Comparison of ENCODE assay signal across 8 cellular contexts in the genomic region with DNA sequence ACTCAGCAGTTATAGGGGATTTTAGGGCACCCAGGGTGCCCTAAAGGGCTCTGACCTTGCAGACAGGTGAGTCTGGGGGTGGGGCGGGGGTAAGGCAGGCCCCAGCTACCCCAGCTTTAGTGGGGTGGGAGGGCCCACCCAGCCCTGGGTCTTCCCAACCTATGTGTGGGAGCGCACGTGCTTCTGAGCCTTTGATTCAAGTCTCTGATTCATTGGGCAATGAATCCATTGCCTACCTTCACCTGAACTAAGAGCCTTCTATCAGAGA. TPM values are rescaled to one million over a fixed set of nuclear protein-coding genes. Genes with fewer than 3 reads are reported as not detected.
A peak's percentile ranks its signal among the peaks of the same experiment; 100 is the strongest.
DNase-seq lines count a peak whose midpoint lies in the region; TF ChIP-seq lines count a peak whose summit lies in the region.

No MANE protein-coding gene starts in this region.

- no peak overlapping the region for H3K23ac ChIP-seq in mesendoderm (ENCODE audit: low read length)

- H3K27me3 Mint-ChIP-seq in activated T-cell treated with anti-CD3 and anti-CD28 coated beads, Interleukin-2, amount 50 U/mL, for 24 hours, result no peaks in the 10 kb centered on the region

- in situ Hi-C loops in mammary epithelial cell (cut with MboI; ENCODE audit: low sequenced_read_pairs in 2 of 2) (loop anchor here in 1 of 2 donors (10.0 kb wide), 1 partner anchor 94 kb away; no protein-coding TSS in a partner anchor), ACHN (cut with HindIII; ENCODE audit: low pct_ligation_motif_present, low pct_unique_long_range_greater_than_20kb, low sequenced_read_pairs) (no loop called here)

- no peaks in the 10 kb centered on the region for H3K27me3 ChIP-seq in mammary epithelial cell (ENCODE audit: insufficient read depth, low read length)
- H3K27me3 ChIP-seq in mesendoderm (ENCODE audit: insufficient read depth, low read length, poor library complexity), result no peaks in the 10 kb centered on the region
- H3K27me3 ChIP-seq in tibial nerve, result no peaks in the 10 kb centered on the region

- dilution Hi-C loops in mammary epithelial cell (cut with HindIII; ENCODE audit: low sequenced_read_pairs), result loop anchor here (5.0 to 10.0 kb wide), 2 partner anchors 46 to 147 kb away; no protein-coding TSS in a partner anchor

- peak overlapping the region; percentile 11 for H3K18ac ChIP-seq in mesendoderm (ENCODE audit: low read length)

- no peak overlapping the region for H2BK120ac ChIP-seq in mesendoderm (ENCODE audit: low read depth, low read length)

- intact Hi-C loops in mammary epithelial cell (cut with micrococcal nuclease), result loop anchor here (1.0 to 2.0 kb wide), 4 partner anchors 22 to 76 kb away; a partner anchor contains a TSS

- H3K4me2 ChIP-seq in mammary epithelial cell (ENCODE audit: insufficient read depth, low read depth, low read length) (peak overlapping the region; percentile 69), mesendoderm (ENCODE audit: low read length) (no peak overlapping the region)

- H2AFZ ChIP-seq in mammary epithelial cell (ENCODE audit: low read depth, low read length), result no peak overlapping the region

- CTCF ChIA-PET in mammary epithelial cell (lab: Charles Lee; ENCODE audit: low non-redundant PET), result no interaction called here

- H3K27ac Mint-ChIP-seq in activated T-cell treated with anti-CD3 and anti-CD28 coated beads, Interleukin-2, amount 50 U/mL, for 24 hours, result peak overlapping the region; percentile 84

- no peaks in the 10 kb centered on the region for H3K9me3 ChIP-seq in mammary epithelial cell (replicated peaks; ENCODE audit: insufficient read depth, low read length)
- no peaks in the 10 kb centered on the region for H3K9me3 ChIP-seq in tibial nerve

- TF ChIP-seq CTCF in mammary epithelial cell (conservative IDR thresholded peaks at IDR 0.05 in 1 of 2, IDR thresholded peaks at IDR 0.05 in 1 of 2; ENCODE audit: extremely low read depth in 1 of 2, insufficient read depth in 1 of 2, low read depth in 1 of 2, low read length in 2 of 2), result no peak
- no peak for TF ChIP-seq CTCF in tibial nerve (IDR thresholded peaks at IDR 0.05)

- peak overlapping the region; percentile 80 for H3K9ac ChIP-seq in mammary epithelial cell (ENCODE audit: insufficient read depth, low read length)
- H3K9ac ChIP-seq in mesendoderm (ENCODE audit: low read length), result peak overlapping the region; percentile 86

- H3K27ac ChIP-seq in mammary epithelial cell (ENCODE audit: insufficient read depth, low read depth, low read length) (peak overlapping the region; percentile 91), mesendoderm (ENCODE audit: low read depth, low read length) (no peak overlapping the region), tibial nerve (peak overlapping the region; percentile 84 to 97 (median 95))

- H3K4me1 ChIP-seq in mammary epithelial cell (ENCODE audit: insufficient read depth, low read length) (peaks cover 44% of the 10 kb centered on the region), mesendoderm (ENCODE audit: control insufficient read depth, low read depth, low read length) (no peaks in the 10 kb centered on the region), tibial nerve (peaks cover 0 to 49% (median 20%) of the 10 kb centered on the region in 4 donors)

- H3K56ac ChIP-seq in mesendoderm (ENCODE audit: low read length), result peak overlapping the region; percentile 65

- H4K5ac ChIP-seq in mesendoderm (ENCODE audit: low read length), result no peak overlapping the region

- H4K20me1 ChIP-seq in mammary epithelial cell (ENCODE audit: insufficient read depth, low read length), result no peaks in the 10 kb centered on the region

- H2BK15ac ChIP-seq in mesendoderm (replicated peaks; ENCODE audit: low read depth), result no peak overlapping the region

- no peak overlapping the region for H2AK5ac ChIP-seq in mesendoderm (ENCODE audit: low read length)

- H3K4me1 Mint-ChIP-seq in activated T-cell treated with anti-CD3 and anti-CD28 coated beads, Interleukin-2, amount 50 U/mL, for 24 hours (ENCODE audit: low read depth), result peaks cover 63% of the 10 kb centered on the region

- 50% methylated on average over 3 of the region's 3 CpGs for WGBS in mammary epithelial cell (ENCODE audit: low coverage, missing lambda C conversion rate)
- no CpG with 5 or more reads among the region's 3 CpGs for WGBS in mesendoderm (ENCODE audit: extremely low coverage, insufficient coverage, low lambda C conversion rate)
- WGBS in tibial nerve, 2 donors, result 70 to 83% methylated on average over 3 of the region's 3 CpGs

- peaks cover 3% of the 10 kb centered on the region for H3K79me1 ChIP-seq in mesendoderm (ENCODE audit: low read length)

- peak overlapping the region; percentile 87 for H3K4me3 Mint-ChIP-seq in activated T-cell treated with anti-CD3 and anti-CD28 coated beads, Interleukin-2, amount 50 U/mL, for 24 hours

- no peak overlapping the region for H3K4ac ChIP-seq in mesendoderm (ENCODE audit: low read depth, low read length)

- H3K4me3 ChIP-seq in mammary epithelial cell (replicated peaks in 1 of 3; ENCODE audit: insufficient read depth in 1 of 3, low read depth in 2 of 3, low read length in 3 of 3) (peak overlapping the region; percentile 47 to 59 (median 55)), mesendoderm (ENCODE audit: low read length) (no peak overlapping the region), tibial nerve (peak overlapping the region; percentile 45 to 86 (median 66))

- no peak for TF ChIP-seq POLR2A in tibial nerve (IDR thresholded peaks at IDR 0.05)

- H2BK5ac ChIP-seq in mesendoderm (ENCODE audit: low read length), result no peak overlapping the region

- H3K9me3 Mint-ChIP-seq in activated T-cell treated with anti-CD3 and anti-CD28 coated beads, Interleukin-2, amount 50 U/mL, for 24 hours, result no peaks in the 10 kb centered on the region

- H3K36me3 ChIP-seq in mammary epithelial cell (ENCODE audit: insufficient read depth, low read length) (peaks cover 9% of the 10 kb centered on the region), mesendoderm (ENCODE audit: control insufficient read depth, insufficient read depth, low read length) (peaks cover 1% of the 10 kb centered on the region), tibial nerve (peaks cover 0 to 34% (median 2%) of the 10 kb centered on the region in 3 donors)

- H4K8ac ChIP-seq in mesendoderm (ENCODE audit: low read depth, low read length), result no peak overlapping the region

- DNase-seq in activated T-cell treated with anti-CD3 and anti-CD28 coated beads, Interleukin-2, amount 50 U/mL, for 24 hours, result no peak
- no peak for DNase-seq in activated T-cell treated with anti-CD3 and anti-CD28 coated beads, Interleukin-2, amount 50 U/mL, for 48 hours
- no peak for DNase-seq in mammary epithelial cell
- no peak for DNase-seq in mesendoderm
- DNase-seq in tibial nerve (ENCODE audit: low spot score in 2 of 2), result no peak
- no peak for DNase-seq in ACHN
- no peak for DNase-seq in NCI-H2107 (lab: John Stamatoyannopoulos, UW)
- no peak for DNase-seq in NK-92 treated with Interleukin-12 subunit alpha and Interleukin-12 subunit beta, amount 100 ng/mL, for 24 hours (lab: John Stamatoyannopoulos, UW)

- peaks cover 49% of the 10 kb centered on the region for H3K36me3 Mint-ChIP-seq in activated T-cell treated with anti-CD3 and anti-CD28 coated beads, Interleukin-2, amount 50 U/mL, for 24 hours (ENCODE audit: low read depth)

- H3K79me2 ChIP-seq in mammary epithelial cell (ENCODE audit: insufficient read depth, low read length), result peaks cover 18% of the 10 kb centered on the region
- H3K79me2 ChIP-seq in mesendoderm (ENCODE audit: control insufficient read depth, insufficient read depth, low read length), result no peaks in the 10 kb centered on the region

- BruUV-seq in mammary epithelial cell (replicated peaks; lab: Mats Ljungman, UMichigan), result no TSS peak

- TF ChIP-seq EP300 in tibial nerve (IDR thresholded peaks at IDR 0.05), result no peak

RNA-seq across cellular contexts. Expression of a gene that starts 0.9 kb away (rescaled TPM):
- 10 to 100 TPM; 17.0 to 40.0 TPM for total RNA-seq in mammary epithelial cell
- polyA plus RNA-seq in mammary epithelial cell, result 91.9 TPM
- 37.4 TPM for polyA minus RNA-seq in mammary epithelial cell
- polyA plus RNA-seq in mesendoderm (2013, experiment 1 of 2), result 13.7 TPM
- polyA plus RNA-seq in mesendoderm (2013, experiment 2 of 2), result 12.7 TPM
- 10 to 100 TPM; 21.3 to 29.0 (median 23.1) TPM for total RNA-seq in tibial nerve
